8 cellular contexts compared by ENCODE assay signal in genomic region chr11:16001899-16002426, GRCh38.
DNase-seq lines count a peak whose midpoint lies in the region; ATAC-seq and TF ChIP-seq lines count a peak whose summit lies in the region.

No MANE protein-coding gene starts in this region.

- H3K9me3 ChIP-seq in GM23248 (ENCODE audit: low read depth), result no peaks in the 10 kb centered on the region
- H3K9me3 ChIP-seq in suprapubic skin, result no peaks in the 10 kb centered on the region

- H3K27me3 Mint-ChIP-seq in nephron (ENCODE audit: low read depth), result no peaks in the 10 kb centered on the region

- TF ChIP-seq CTCF in brain microvascular endothelial cell (IDR thresholded peaks at IDR 0.05; ENCODE audit: low read depth, low read length, missing control alignments) (peak; percentile 9), nephron (IDR thresholded peaks at IDR 0.05; ENCODE audit: unreplicated experiment in 3 of 3) (no peak), suprapubic skin (IDR thresholded peaks at IDR 0.05) (no peak)

- H3K4me3 Mint-ChIP-seq in nephron, result no peak overlapping the region

- H4K20me1 ChIP-seq in GM23248 (ENCODE audit: insufficient read depth), result no peaks in the 10 kb centered on the region

- H3K9ac ChIP-seq in GM23248, result no peak overlapping the region

- peak; percentile 87 for DNase-seq in GM23248
- peak; percentile 99 for DNase-seq in NCI-H2107 treated with DMSO at 0.1 percent for 48 hours (lab: John Stamatoyannopoulos, UW; ENCODE audit: unreplicated experiment)
- DNase-seq in brain microvascular endothelial cell, result peak; percentile 49
- DNase-seq in cerebellar cortex (ENCODE audit: low spot score), result no peak
- DNase-seq in GOT3 (lab: John Stamatoyannopoulos, UW), result no peak
- no peak for DNase-seq in suprapubic skin (ENCODE audit: low spot score in 2 of 2)

- H3K36me3 Mint-ChIP-seq in nephron (ENCODE audit: low read depth), result peaks cover 5% of the 10 kb centered on the region

- no peak for TF ChIP-seq POLR2A in suprapubic skin (IDR thresholded peaks at IDR 0.05)

- in situ Hi-C loops in GM23248 (cut with MboI) (no loop called here), brain microvascular endothelial cell (cut with HindIII; ENCODE audit: low pct_ligation_motif_present, low sequenced_read_pairs) (no loop called here)

- H2AFZ ChIP-seq in GM23248, result 0 out of 2 replicates have a peak overlapping the region, but pooled peaks have one; percentile 38

- no peaks in the 10 kb centered on the region for H3K79me2 ChIP-seq in GM23248 (ENCODE audit: insufficient read depth)

- H3K4me1 ChIP-seq in GM23248 (ENCODE audit: insufficient read depth), result peaks cover 23% of the 10 kb centered on the region
- no peaks in the 10 kb centered on the region for H3K4me1 ChIP-seq in suprapubic skin

- no peaks in the 10 kb centered on the region for H3K9me2 ChIP-seq in GM23248 (ENCODE audit: insufficient read depth)

- H3K27ac Mint-ChIP-seq in nephron, result peak overlapping the region; percentile 69 to 84 (median 74)

- peaks cover 26% of the 10 kb centered on the region for H3K4me1 Mint-ChIP-seq in nephron

- WGBS in GM23248 (ENCODE audit: low coverage in 1 of 2, low lambda C conversion rate in 2 of 2, missing lambda C conversion rate in 2 of 2), 2 experiments, result 1 to 2% methylated on average over 4 of the region's 4 CpGs
- 55% methylated on average over 4 of the region's 4 CpGs for WGBS in suprapubic skin

- no peaks in the 10 kb centered on the region for H3K9me3 Mint-ChIP-seq in nephron

- H3K27me3 ChIP-seq in GM23248 (replicated peaks; ENCODE audit: insufficient read depth) (peaks cover 30% of the 10 kb centered on the region), brain microvascular endothelial cell (replicated peaks) (no peaks in the 10 kb centered on the region), suprapubic skin (no peaks in the 10 kb centered on the region)

- peaks cover 25% of the 10 kb centered on the region for H3F3A ChIP-seq in GM23248 (ENCODE audit: insufficient read depth)

- peak overlapping the region; percentile 63 for H3K4me2 ChIP-seq in GM23248 (ENCODE audit: unreplicated experiment)

- no peak for TF ChIP-seq EP300 in suprapubic skin (IDR thresholded peaks at IDR 0.05)

- ATAC-seq in GM18517 (IDR thresholded peaks at IDR 0.05; ENCODE audit: unreplicated experiment), result no peak

- peak overlapping the region; percentile 41 for H3K4me3 ChIP-seq in GM23248
- H3K4me3 ChIP-seq in brain microvascular endothelial cell (ENCODE audit: low read depth, low read length), result no peak overlapping the region
- H3K4me3 ChIP-seq in suprapubic skin, result no peak overlapping the region

- H3K27ac ChIP-seq in GM23248 (peak overlapping the region; percentile 20), brain microvascular endothelial cell (peak overlapping the region; percentile 46), suprapubic skin (no peak overlapping the region)

- H3K36me3 ChIP-seq in GM23248 (ENCODE audit: low read depth), result no peaks in the 10 kb centered on the region
- no peaks in the 10 kb centered on the region for H3K36me3 ChIP-seq in brain microvascular endothelial cell (replicated peaks)
- no peaks in the 10 kb centered on the region for H3K36me3 ChIP-seq in suprapubic skin

Comparison
In these comparisons a context has a peak if more than half of its experiments do, and no peak if none do; other contexts are left out.
1. DNase-seq: peak in GM23248 (single experiment), NCI-H2107 treated with DMSO at 0.1 percent for 48 hours (single experiment) and brain microvascular endothelial cell (single experiment); none in cerebellar cortex (single experiment), GOT3 (single experiment) and suprapubic skin (0 of 2).